Comparison of ENCODE assay signal across 14 cellular contexts in the genomic region with DNA sequence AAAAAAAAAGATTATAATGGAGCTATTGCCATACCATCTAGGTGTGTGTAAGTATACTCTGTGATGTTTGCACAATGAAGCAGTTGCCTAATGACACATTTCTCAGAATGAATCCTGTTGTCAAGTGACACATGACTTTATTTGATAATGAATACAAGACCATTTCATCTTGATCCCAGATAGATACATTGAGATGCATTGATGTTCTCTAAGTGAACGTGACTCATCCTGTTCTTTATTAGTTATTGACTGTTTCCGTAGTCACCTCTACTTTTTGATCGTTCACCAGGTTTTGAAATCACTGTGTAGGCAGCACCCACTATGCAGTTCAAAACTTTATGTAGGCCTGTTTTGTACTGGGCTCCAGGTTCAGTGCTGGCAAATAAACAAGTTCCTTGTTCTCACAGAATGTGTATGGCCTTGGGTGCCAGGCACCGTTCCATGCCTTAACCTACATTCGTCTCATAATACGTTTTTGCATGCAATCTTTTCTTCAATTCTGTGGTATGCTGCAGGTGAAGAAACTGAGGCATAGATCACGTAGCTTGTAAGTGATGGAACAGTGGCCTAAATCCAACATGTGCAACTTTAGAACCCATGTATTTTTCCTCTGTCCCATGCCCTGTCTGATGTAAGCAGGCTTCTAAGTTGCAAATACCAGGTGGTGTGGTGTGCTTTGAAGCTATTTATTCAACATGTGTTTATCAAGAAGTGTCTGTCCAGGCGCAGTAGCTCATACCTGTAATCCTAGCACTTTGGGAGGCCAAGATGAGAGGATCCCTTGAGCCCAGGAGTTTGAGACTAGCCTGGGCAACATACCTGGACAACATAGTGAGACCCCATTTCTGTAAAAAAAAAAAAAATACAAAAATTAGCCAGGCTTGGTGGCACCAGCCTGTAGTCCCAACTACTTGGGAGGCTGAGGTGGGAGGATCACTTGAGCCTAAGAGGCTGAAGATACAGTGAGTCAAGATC. TPM values are rescaled to one million over a fixed set of nuclear protein-coding genes. Genes with fewer than 3 reads are reported as not detected.
DNase-seq lines count a peak whose midpoint lies in the region; ATAC-seq and TF ChIP-seq lines count a peak whose summit lies in the region.
"Had no signal": no experiment of that assay in that cellular context is flagged by ENCODE, and none has a peak within 500 bp of the region (broad histone marks: within the 10 kb centered on the region; RNA-seq: fewer than 3 reads in every experiment).

No MANE protein-coding gene starts in this region.

- H3K27ac ChIP-seq in upper lobe of left lung, result peak overlapping the region in 3 of 4 donors; percentile 19 to 56 (median 38)
- H3K27ac ChIP-seq: uterus had no signal

- H3K36me3 ChIP-seq in upper lobe of left lung, result peaks cover 0 to 3% (median 1%) of the 10 kb centered on the region in 4 donors
- H3K36me3 ChIP-seq: uterus had no signal

- peak; percentile 36 for DNase-seq in stimulated activated CD4-positive, alpha-beta T cell treated with anti-CD3 and anti-CD28 coated beads, Interleukin-15, amount 100 ng/mL, for 24 hours
- DNase-seq in stimulated activated CD4-positive, alpha-beta T cell treated with anti-CD3 and anti-CD28 coated beads, Interleukin-2, amount 100 ng/mL, for 48 hours, result no peak
- no peak for DNase-seq in activated B cell treated with CpG ODN at 0.5 μM for 24 hours
- DNase-seq in left lobe of liver (ENCODE audit: low spot score), result no peak
- no peak for DNase-seq in upper lobe of left lung
- no peak for DNase-seq in NOMO-1 treated with dmso at 0.1 percent for 144 hours (lab: John Stamatoyannopoulos, UW; ENCODE audit: unreplicated experiment)
- DNase-seq in left cardiac atrium, result no peak
- DNase-seq in NCI-H2029 (lab: John Stamatoyannopoulos, UW), result no peak
- DNase-seq: GOT3, IMR-90, NCI-H1930, uterus had no signal

- no peak for TF ChIP-seq POLR2A in upper lobe of left lung (IDR thresholded peaks at IDR 0.05)

- H3K27me3 ChIP-seq in upper lobe of left lung, result no peaks in the 10 kb centered on the region
- H3K27me3 ChIP-seq: uterus had no signal

- no peak for ATAC-seq in activated B cell treated with CpG ODN at 0.5 μM for 24 hours (ENCODE audit: low read depth)
- peak; percentile 11 for ATAC-seq in left lobe of liver
- no peak for ATAC-seq in upper lobe of left lung (ENCODE audit: low FRiP score in 2 of 2)
- no peak for ATAC-seq in left cardiac atrium
- ATAC-seq: sciatic nerve had no signal

- H3K4me1 Mint-ChIP-seq in activated B cell treated with CpG ODN at 0.5 μM for 24 hours, result peaks cover 89% of the 10 kb centered on the region

- peak overlapping the region; percentile 27 for H3K27ac Mint-ChIP-seq in activated B cell treated with CpG ODN at 0.5 μM for 24 hours

- H3K27me3 Mint-ChIP-seq in activated B cell treated with CpG ODN at 0.5 μM for 24 hours, result no peaks in the 10 kb centered on the region
- H3K27me3 Mint-ChIP-seq: central memory CD8-positive, alpha-beta T cell had no signal

- peaks cover 65% of the 10 kb centered on the region for H3K36me3 Mint-ChIP-seq in activated B cell treated with CpG ODN at 0.5 μM for 24 hours (ENCODE audit: low read depth)

- no peaks in the 10 kb centered on the region for H3K9me3 ChIP-seq in upper lobe of left lung
- H3K9me3 ChIP-seq: uterus had no signal

- H3K4me1 ChIP-seq in upper lobe of left lung, result peaks cover 36 to 87% (median 73%) of the 10 kb centered on the region in 4 donors
- H3K4me1 ChIP-seq: uterus had no signal

- intact Hi-C loops in activated B cell treated with CpG ODN at 0.5 μM for 24 hours (cut with micrococcal nuclease), result no loop called here
- intact Hi-C loops in left cardiac atrium (cut with DNase I), result no loop called here

- TF ChIP-seq CTCF in activated B cell treated with CpG ODN at 0.5 μM for 24 hours (IDR thresholded peaks at IDR 0.05) (no peak), upper lobe of left lung (IDR thresholded peaks at IDR 0.05) (no peak)

- CTCF ChIA-PET in activated B cell treated with CpG ODN at 0.5 μM for 24 hours (lab: Charles Lee), result interaction anchor here (1.3 kb wide), 1 partner anchor 14 kb away, joined by 3 read pairs; no protein-coding TSS in a partner anchor

- no peaks in the 10 kb centered on the region for H3K9me3 Mint-ChIP-seq in activated B cell treated with CpG ODN at 0.5 μM for 24 hours
- H3K9me3 Mint-ChIP-seq: central memory CD8-positive, alpha-beta T cell had no signal

- no peak overlapping the region for H3K4me3 Mint-ChIP-seq in activated B cell treated with CpG ODN at 0.5 μM for 24 hours
- H3K4me3 Mint-ChIP-seq: central memory CD8-positive, alpha-beta T cell had no signal

- no peak overlapping the region for H3K4me3 ChIP-seq in upper lobe of left lung
- H3K4me3 ChIP-seq: uterus had no signal

- POLR2A ChIA-PET in activated B cell treated with CpG ODN at 0.5 μM for 24 hours (lab: Charles Lee), result interaction anchor here (0.7 to 4.5 kb wide), 8 partner anchors 10 to 97 kb away, joined by 3 to 40 read pairs (median 5); partner anchors contain the start of genes CCDC134, SREBF2 and TNFRSF13C

- 76 to 78% methylated on average over 8 of the region's 8 CpGs for WGBS in upper lobe of left lung, 2 donors

- no peak for TF ChIP-seq EP300 in upper lobe of left lung (IDR thresholded peaks at IDR 0.05)

RNA-seq across cellular contexts. Expression of gene SREBF2, which starts 10.4 kb away (rescaled TPM):
- total RNA-seq in activated B cell treated with CpG ODN at 0.5 μM for 24 hours (253 and 307 TPM in 2 replicates), left lobe of liver (30.4 TPM), upper lobe of left lung (100 to 1,000 TPM; 124 to 175 (median 145) TPM), left cardiac atrium (10 to 100 TPM; 58.7 to 84.0 TPM)

RNA-seq across cellular contexts. Expression of gene CCDC134, which starts 42.8 kb away (rescaled TPM):
- total RNA-seq in activated B cell treated with CpG ODN at 0.5 μM for 24 hours (9.2 and 13.2 TPM in 2 replicates), left lobe of liver (5.1 TPM), upper lobe of left lung (10 to 100 TPM in 2 of 6 donors, 1 to 10 TPM in 4; 5.5 to 12.6 (median 8.8) TPM), left cardiac atrium (1 to 10 TPM; 4.9 to 5.4 TPM)
